In genomic region chr12:98149270-98149669, GRCh38 we compare ENCODE assay signal across 21 cellular contexts.
DNase-seq lines count a peak whose midpoint lies in the region; ATAC-seq and TF ChIP-seq lines count a peak whose summit lies in the region.
"Had no signal": no experiment of that assay in that cellular context is flagged by ENCODE, and none has a peak within 500 bp of the region (broad histone marks: within the 10 kb centered on the region; RNA-seq: fewer than 3 reads in every experiment).

No MANE protein-coding gene starts in this region.

- CTCF ChIA-PET in Caco-2 (lab: Charles Lee) (no interaction called here), T-cell (lab: Charles Lee) (no interaction called here)

- no peak for TF ChIP-seq EP300 in suprapubic skin (IDR thresholded peaks at IDR 0.05)

- DNase-seq in Caco-2 (peak in 1 of 2 experiments; percentile 15), BE2C (no peak), T-cell (no peak), suprapubic skin (ENCODE audit: low spot score in 2 of 2) (no peak)
- DNase-seq in stimulated activated CD4-positive, alpha-beta T cell treated with anti-CD3 and anti-CD28 coated beads, Interleukin-4, amount 100 ng/mL, for 4 hours, result no peak
- DNase-seq: activated CD4-positive, alpha-beta T cell treated with anti-CD3 and anti-CD28 coated beads, Interleukin-2, amount 50 U/mL, for 48 hours; CD4-positive, CD25-positive, alpha-beta regulatory T cell; central memory CD4-positive, alpha-beta T cell; HFFc6; NCI-H1436 treated with DMSO at 0.1 percent for 48 hours; NCI-H446 had no signal

- POLR2A ChIA-PET in Caco-2 (lab: Charles Lee) (no interaction called here), T-cell (lab: Charles Lee) (no interaction called here)

- no peak overlapping the region for H3K4me3 ChIP-seq in Caco-2 (ENCODE audit: low read depth, low read length)
- no peak overlapping the region for H3K4me3 ChIP-seq in BE2C (ENCODE audit: low read depth, low read length)
- H3K4me3 ChIP-seq in suprapubic skin, result no peak overlapping the region
- H3K4me3 ChIP-seq: A549, gastroesophageal sphincter, SJSA1, tibial nerve had no signal

- BruUV-seq in Caco-2 (replicated peaks; lab: Mats Ljungman, UMichigan), result no TSS peak

- intact Hi-C loops in Caco-2 (cut with micrococcal nuclease; ENCODE audit: unreplicated experiment), result loop anchor here (2.0 kb wide), 1 partner anchor 14 kb away; no protein-coding TSS in a partner anchor

- H3K9me3 ChIP-seq in Caco-2 (no peaks in the 10 kb centered on the region), BE2C (no peaks in the 10 kb centered on the region), suprapubic skin (no peaks in the 10 kb centered on the region)
- H3K9me3 ChIP-seq: A549, gastroesophageal sphincter, SJSA1, tibial nerve had no signal

- no peaks in the 10 kb centered on the region for H3K27me3 ChIP-seq in Caco-2 (replicated peaks; ENCODE audit: control insufficient read depth, insufficient read depth, low read length)
- H3K27me3 ChIP-seq in BE2C, result no peaks in the 10 kb centered on the region
- no peaks in the 10 kb centered on the region for H3K27me3 ChIP-seq in suprapubic skin
- H3K27me3 ChIP-seq: gastroesophageal sphincter, SJSA1, tibial nerve had no signal

- ATAC-seq in GM18909 (IDR thresholded peaks at IDR 0.05; ENCODE audit: poor library complexity, unreplicated experiment) (peak; percentile 67), HG02588 (IDR thresholded peaks at IDR 0.05; ENCODE audit: unreplicated experiment) (peak; percentile 78), HG03196 (IDR thresholded peaks at IDR 0.05; ENCODE audit: unreplicated experiment) (peak; percentile 75), T-cell (replicated peaks in 1 of 4) (no peak)
- ATAC-seq: A549, gastroesophageal sphincter had no signal

- H3K9me3 Mint-ChIP-seq in Caco-2 (ENCODE audit: unreplicated experiment) (peaks cover 29% of the 10 kb centered on the region), T-cell (no peaks in the 10 kb centered on the region)
- H3K9me3 Mint-ChIP-seq: activated T-helper 1 cell treated with anti-CD3 and anti-CD28 coated beads, Interleukin-12 subunit alpha, Interleukin-12 subunit beta, Interleukin-2, Interleukin-4 antibody, amounts not matched to agents 30 ng/mL and 10 ng/mL and 1 ng/mL, durations not matched to agents 14 hours and 24 hours and 36 hours; nephron had no signal

- no peak for TF ChIP-seq POLR2A in suprapubic skin (IDR thresholded peaks at IDR 0.05)

- TF ChIP-seq CTCF in Caco-2 (IDR thresholded peaks at IDR 0.05; ENCODE audit: insufficient read depth in 1 of 2, low read depth in 1 of 2, low read length in 1 of 2, severe bottlenecking in 1 of 2, unreplicated experiment in 1 of 2), result no peak
- no peak for TF ChIP-seq CTCF in BE2C (IDR thresholded peaks at IDR 0.05; ENCODE audit: low read depth, low read length)
- TF ChIP-seq CTCF in suprapubic skin (IDR thresholded peaks at IDR 0.05), result no peak

- H3K36me3 ChIP-seq in Caco-2 (ENCODE audit: control insufficient read depth, insufficient read depth, low read length) (no peaks in the 10 kb centered on the region), BE2C (no peaks in the 10 kb centered on the region), suprapubic skin (no peaks in the 10 kb centered on the region)
- H3K36me3 ChIP-seq: gastroesophageal sphincter, SJSA1, tibial nerve had no signal

- H3K27ac ChIP-seq in suprapubic skin, result no peak overlapping the region
- H3K27ac ChIP-seq: A549, gastroesophageal sphincter, SJSA1, tibial nerve had no signal

- H3K4me1 ChIP-seq in Caco-2, result peaks cover 43% of the 10 kb centered on the region
- H3K4me1 ChIP-seq in BE2C, result no peaks in the 10 kb centered on the region
- H3K4me1 ChIP-seq in suprapubic skin, result no peaks in the 10 kb centered on the region
- H3K4me1 ChIP-seq: A549, SJSA1, tibial nerve had no signal

- H3K36me3 Mint-ChIP-seq in Caco-2 (ENCODE audit: insufficient read depth, unreplicated experiment) (no peaks in the 10 kb centered on the region), T-cell (no peaks in the 10 kb centered on the region)
- H3K36me3 Mint-ChIP-seq: CD4-positive, CD25-positive, alpha-beta regulatory T cell; memory B cell had no signal

- H3K4me3 Mint-ChIP-seq in Caco-2 (ENCODE audit: unreplicated experiment) (no peak overlapping the region), T-cell (no peak overlapping the region)
- H3K4me3 Mint-ChIP-seq: activated T-helper 1 cell treated with anti-CD3 and anti-CD28 coated beads, Interleukin-12 subunit alpha, Interleukin-12 subunit beta, Interleukin-2, Interleukin-4 antibody, amounts not matched to agents 30 ng/mL and 10 ng/mL and 1 ng/mL, durations not matched to agents 14 hours and 24 hours and 36 hours; CD4-positive, CD25-positive, alpha-beta regulatory T cell; HFFc6; memory B cell; nephron had no signal

- H3K4me1 Mint-ChIP-seq in Caco-2 (ENCODE audit: low read depth, unreplicated experiment) (peaks cover 27% of the 10 kb centered on the region), T-cell (no peaks in the 10 kb centered on the region)
- H3K4me1 Mint-ChIP-seq: CD4-positive, CD25-positive, alpha-beta regulatory T cell; memory B cell; nephron had no signal

- H3K27me3 Mint-ChIP-seq in Caco-2 (ENCODE audit: insufficient read depth, unreplicated experiment) (no peaks in the 10 kb centered on the region), T-cell (peaks cover 0 to 2% of the 10 kb centered on the region in 2 donors)
- H3K27me3 Mint-ChIP-seq: CD4-positive, CD25-positive, alpha-beta regulatory T cell had no signal

- H3K27ac Mint-ChIP-seq in Caco-2 (ENCODE audit: unreplicated experiment) (peak overlapping the region; percentile 76), T-cell (no peak overlapping the region)
- H3K27ac Mint-ChIP-seq: activated T-helper 1 cell treated with anti-CD3 and anti-CD28 coated beads, Interleukin-12 subunit alpha, Interleukin-12 subunit beta, Interleukin-2, Interleukin-4 antibody, amounts not matched to agents 30 ng/mL and 10 ng/mL and 1 ng/mL, durations not matched to agents 14 hours and 24 hours and 36 hours; CD4-positive, CD25-positive, alpha-beta regulatory T cell; HFFc6; memory B cell; nephron had no signal

Comparison
In these comparisons a context has a peak if more than half of its experiments do, and no peak if none do; other contexts are left out.
1. ATAC-seq: peak in GM18909 (single experiment), HG02588 (single experiment) and HG03196 (single experiment); none in T-cell (0 of 4).